In the genomic region with DNA sequence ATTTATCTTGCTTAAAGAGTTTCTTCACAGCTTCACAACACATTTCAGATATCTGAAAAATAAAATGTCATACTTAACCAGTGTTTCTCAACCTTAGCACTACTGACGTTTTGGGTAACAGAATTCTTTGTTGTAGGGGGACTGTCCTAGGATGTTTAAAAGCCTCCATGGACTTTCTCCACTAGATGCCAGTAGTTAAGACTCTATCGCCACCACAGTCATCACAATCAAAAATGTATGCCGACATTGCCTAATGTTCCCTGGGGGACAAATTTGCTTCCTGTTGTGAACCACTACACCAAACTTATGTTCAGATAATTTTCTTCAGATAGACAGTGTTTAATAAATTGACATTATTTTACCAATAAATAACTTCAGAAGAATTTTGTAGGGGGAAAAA, we compare ENCODE assay signal across 23 cellular contexts. TPM values are rescaled to one million over a fixed set of nuclear protein-coding genes. Genes with fewer than 3 reads are reported as not detected.
DNase-seq lines count a peak whose midpoint lies in the region; ATAC-seq, FAIRE-seq and TF ChIP-seq lines count a peak whose summit lies in the region.
"Had no signal": no experiment of that assay in that cellular context is flagged by ENCODE, and none has a peak within 500 bp of the region (broad histone marks: within the 10 kb centered on the region; RNA-seq: fewer than 3 reads in every experiment).

No MANE protein-coding gene starts in this region.

- ATAC-seq in HG03045 (IDR thresholded peaks at IDR 0.05; ENCODE audit: unreplicated experiment) (no peak), HG03432 (IDR thresholded peaks at IDR 0.05; ENCODE audit: unreplicated experiment) (no peak)
- ATAC-seq: left lung, mucosa of descending colon had no signal

- H2AK5ac ChIP-seq in mesendoderm (ENCODE audit: low read length): no peak overlapping the region

- no peak overlapping the region for H3K18ac ChIP-seq in mesendoderm (ENCODE audit: low read length)

- H3K79me1 ChIP-seq in mesendoderm (ENCODE audit: low read length): no peaks in the 10 kb centered on the region

- H3K27me3 ChIP-seq in brain microvascular endothelial cell (replicated peaks): no peaks in the 10 kb centered on the region
- H3K27me3 ChIP-seq in mesendoderm (ENCODE audit: insufficient read depth, low read length, poor library complexity): no peaks in the 10 kb centered on the region
- H3K27me3 ChIP-seq: ascending aorta, colonic mucosa, left lung had no signal

- no peak overlapping the region for H4K5ac ChIP-seq in mesendoderm (ENCODE audit: low read length)

- no peak overlapping the region for H3K4me2 ChIP-seq in mesendoderm (ENCODE audit: low read length)

- no peak overlapping the region for H3K9ac ChIP-seq in mesendoderm (ENCODE audit: low read length)

- no peak overlapping the region for H3K56ac ChIP-seq in mesendoderm (ENCODE audit: low read length)

- H2BK120ac ChIP-seq in mesendoderm (ENCODE audit: low read depth, low read length): no peak overlapping the region

- H3K79me2 ChIP-seq in mesendoderm (ENCODE audit: control insufficient read depth, insufficient read depth, low read length): no peaks in the 10 kb centered on the region

- H3K4me1 ChIP-seq in mesendoderm (ENCODE audit: control insufficient read depth, low read depth, low read length): no peaks in the 10 kb centered on the region
- H3K4me1 ChIP-seq: ascending aorta, colonic mucosa, left lung had no signal

- no peak overlapping the region for H2BK5ac ChIP-seq in mesendoderm (ENCODE audit: low read length)

- H3K4me3 ChIP-seq in brain microvascular endothelial cell (ENCODE audit: low read depth, low read length) (no peak overlapping the region), mesendoderm (ENCODE audit: low read length) (no peak overlapping the region)
- H3K4me3 ChIP-seq: ascending aorta, colonic mucosa, left lung, mucosa of descending colon had no signal

- H3K27ac ChIP-seq in brain microvascular endothelial cell (no peak overlapping the region), mesendoderm (ENCODE audit: low read depth, low read length) (no peak overlapping the region)
- H3K27ac ChIP-seq: 22Rv1, ascending aorta, colonic mucosa, left lung had no signal

- WGBS in mesendoderm (ENCODE audit: extremely low coverage, insufficient coverage, low lambda C conversion rate): no CpG with 5 or more reads among the region's 3 CpGs

- H4K8ac ChIP-seq in mesendoderm (ENCODE audit: low read depth, low read length): no peak overlapping the region

- H3K23ac ChIP-seq in mesendoderm (ENCODE audit: low read length): no peak overlapping the region

- H3K4ac ChIP-seq in mesendoderm (ENCODE audit: low read depth, low read length): no peak overlapping the region

- TF ChIP-seq CTCF in brain microvascular endothelial cell (IDR thresholded peaks at IDR 0.05; ENCODE audit: low read depth, low read length, missing control alignments) (peak; percentile 15), GM13977 (IDR thresholded peaks at IDR 0.05; ENCODE audit: extremely low read depth, insufficient read depth, missing control alignments) (no peak)

- H3K36me3 ChIP-seq in brain microvascular endothelial cell (replicated peaks): peaks cover 24% of the 10 kb centered on the region
- H3K36me3 ChIP-seq in mesendoderm (ENCODE audit: control insufficient read depth, insufficient read depth, low read length): no peaks in the 10 kb centered on the region
- H3K36me3 ChIP-seq: colonic mucosa had no signal

- H2BK15ac ChIP-seq in mesendoderm (replicated peaks; ENCODE audit: low read depth): no peak overlapping the region

- DNase-seq in DMS 273 (lab: John Stamatoyannopoulos, UW; ENCODE audit: unreplicated experiment): peak; percentile 11
- DNase-seq in DMS 273 treated with DMSO at 0.1 percent for 48 hours (lab: John Stamatoyannopoulos, UW): no peak
- peak; percentile 9 for DNase-seq in HTR-8/SVneo (ENCODE audit: insufficient read length, low spot score)
- DNase-seq in brain microvascular endothelial cell: no peak
- peak; percentile 16 for DNase-seq in mesendoderm
- DNase-seq in GM13977 (ENCODE audit: low spot score): no peak
- DNase-seq: activated CD4-positive, alpha-beta T cell treated with anti-CD3 and anti-CD28 coated beads, Interleukin-2, amount 10 ng/mL, durations not matched to agents 7 days and 5 days; activated CD8-positive, alpha-beta memory T cell treated with anti-CD3 and anti-CD28 coated beads, Interleukin-2, amount 50 U/mL, for 48 hours; activated naive CD4-positive, alpha-beta T cell treated with anti-CD3 and anti-CD28 coated beads for 36 hours; colonic mucosa; Karpas-422; left lung; mucosa of descending colon; NCI-H1436 treated with DMSO at 0.1 percent for 48 hours; NCI-H2171; NCI-H748 treated with DMSO at 0.1 percent for 48 hours; retina; RPMI8226 had no signal

- FAIRE-seq in HTR-8/SVneo (lab: Jason Lieb, UNC): no peak
- FAIRE-seq: GM19239 had no signal

- in situ Hi-C loops in brain microvascular endothelial cell (cut with HindIII; ENCODE audit: low pct_ligation_motif_present, low sequenced_read_pairs): no loop called here
- in situ Hi-C loops in GM13977 (cut with MboI; ENCODE audit: low pct_unique_long_range_greater_than_20kb, low sequenced_read_pairs, unreplicated experiment): no loop called here

RNA-seq across cellular contexts. Expression of a gene that starts 13.4 kb away (rescaled TPM):
- polyA plus RNA-seq in mesendoderm (2013, experiment 1 of 2): 26.4 TPM
- 27.3 TPM for polyA plus RNA-seq in mesendoderm (2013, experiment 2 of 2)

RNA-seq across cellular contexts. Expression of a gene that starts 53.0 kb away (rescaled TPM):
- 2.5 TPM for polyA plus RNA-seq in mesendoderm (2013, experiment 1 of 2)
- polyA plus RNA-seq in mesendoderm (2013, experiment 2 of 2): 2.0 TPM

Comparison
In these comparisons a context has a peak if more than half of its experiments do, and no peak if none do; other contexts are left out.
1. DNase-seq: peak in DMS 273 (single experiment), HTR-8/SVneo (single experiment) and mesendoderm (single experiment); none in DMS 273 treated with DMSO at 0.1 percent for 48 hours (single experiment), brain microvascular endothelial cell (single experiment) and GM13977 (single experiment).